24 cellular contexts compared by ENCODE assay signal in the genomic region with DNA sequence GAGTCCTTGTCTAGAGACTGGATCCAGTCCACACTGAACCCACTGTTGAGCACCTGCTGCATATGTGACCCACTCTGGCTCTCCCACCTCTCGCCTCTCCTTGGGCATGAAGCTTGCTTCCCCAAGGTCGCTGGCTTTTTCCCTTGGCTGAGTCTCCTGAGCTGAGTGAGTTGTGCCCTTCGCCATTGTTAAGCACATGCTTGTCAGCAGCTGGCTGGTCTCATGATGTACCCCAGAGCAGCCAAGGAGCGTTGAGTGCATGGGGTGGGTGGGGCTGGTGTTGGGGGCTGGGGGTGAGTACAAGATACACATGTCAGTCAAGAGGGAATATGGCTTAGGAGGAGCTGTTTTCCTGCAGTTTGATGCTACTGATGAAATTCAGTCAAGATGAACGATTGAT.
DNase-seq lines count a peak whose midpoint lies in the region; ATAC-seq and TF ChIP-seq lines count a peak whose summit lies in the region.
"Had no signal": no experiment of that assay in that cellular context is flagged by ENCODE, and none has a peak within 500 bp of the region (broad histone marks: within the 10 kb centered on the region; RNA-seq: fewer than 3 reads in every experiment).

No MANE protein-coding gene starts in this region.

- H3K4me1 Mint-ChIP-seq in CD8-positive, alpha-beta T cell (ENCODE audit: low read depth): peaks cover 7% of the 10 kb centered on the region
- peaks cover 9% of the 10 kb centered on the region for H3K4me1 Mint-ChIP-seq in stimulated activated memory B cell treated with anti-CD40 and anti-IgM and Interleukin-4, amounts not matched to agents 10 μg/mL and 1 μg/mL and 100 μg/mL, for 72 hours

- H2AK5ac ChIP-seq in mesenchymal stem cell (ENCODE audit: low read length, severe bottlenecking): no peak overlapping the region

- H3K27me3 ChIP-seq in CD8-positive, alpha-beta T cell (ENCODE audit: insufficient read depth, low read length): no peaks in the 10 kb centered on the region
- no peaks in the 10 kb centered on the region for H3K27me3 ChIP-seq in PC-3 (ENCODE audit: low read length)
- H3K27me3 ChIP-seq in heart left ventricle: no peaks in the 10 kb centered on the region
- no peaks in the 10 kb centered on the region for H3K27me3 ChIP-seq in liver (ENCODE audit: control insufficient read depth in 4 of 4, insufficient read depth in 4 of 4, low read length in 3 of 4)
- H3K27me3 ChIP-seq in mesenchymal stem cell (ENCODE audit: control insufficient read depth in 1 of 2, insufficient read depth in 1 of 2, low read length in 2 of 2): no peaks in the 10 kb centered on the region
- H3K27me3 ChIP-seq: BLaER1 treated with 17β-estradiol and CSF1 and Interleukin-3, amounts not matched to agents 10 nM and 100 nM had no signal

- TF ChIP-seq RAD21 in liver (IDR thresholded peaks at IDR 0.05): no peak

- peak overlapping the region; percentile 24 for H3K27ac Mint-ChIP-seq in CD8-positive, alpha-beta T cell
- H3K27ac Mint-ChIP-seq in stimulated activated memory B cell treated with anti-CD40 and anti-IgM and Interleukin-4, amounts not matched to agents 10 μg/mL and 1 μg/mL and 100 μg/mL, for 72 hours: no peak overlapping the region
- H3K27ac Mint-ChIP-seq: CD4-positive, alpha-beta memory T cell; IgD-negative memory B cell had no signal

- H3K18ac ChIP-seq in mesenchymal stem cell (ENCODE audit: low read depth in 1 of 2, low read length in 2 of 2): no peak overlapping the region

- H2BK120ac ChIP-seq in mesenchymal stem cell (ENCODE audit: low read depth, low read length): no peak overlapping the region

- no peaks in the 10 kb centered on the region for H3K9me3 ChIP-seq in CD8-positive, alpha-beta T cell (ENCODE audit: low read length)
- H3K9me3 ChIP-seq in PC-3 (ENCODE audit: low read length) (no peaks in the 10 kb centered on the region), heart left ventricle (no peaks in the 10 kb centered on the region), liver (ENCODE audit: control insufficient read depth in 4 of 4, low read length in 3 of 4) (no peaks in the 10 kb centered on the region), mesenchymal stem cell (ENCODE audit: control insufficient read depth, low read length) (no peaks in the 10 kb centered on the region)
- H3K9me3 ChIP-seq: A549, Caco-2 had no signal

- DNase-seq in CD8-positive, alpha-beta T cell: no peak
- no peak for DNase-seq in PC-3
- DNase-seq in heart left ventricle: peak in 4 of 5 donors; percentile 37 to 75 (median 56)
- no peak for DNase-seq in activated CD4-positive, alpha-beta T cell treated with anti-CD3 and anti-CD28 coated beads, Interleukin-2, amount 50 U/mL, for 4 hours
- no peak for DNase-seq in mesenchymal stem cell
- DNase-seq: AML-193; Caco-2; CD4-positive, alpha-beta memory T cell; GOT3; MM.1S; NCI-H2029; NCI-H226; NCI-H510A treated with DMSO at 0.1 percent for 48 hours; NCI-H748 treated with DMSO at 0.1 percent for 48 hours; PC-9; SHP77 had no signal

- no peak for TF ChIP-seq CTCF in CD8-positive, alpha-beta T cell (IDR thresholded peaks at IDR 0.05)
- TF ChIP-seq CTCF in PC-3 (conservative IDR thresholded peaks at IDR 0.05; ENCODE audit: low read depth, low read length) (no peak), heart left ventricle (IDR thresholded peaks at IDR 0.05) (no peak), liver (IDR thresholded peaks at IDR 0.05; ENCODE audit: low read depth, low read length, missing input control) (no peak)

- no peak for TF ChIP-seq POLR2A in heart left ventricle (IDR thresholded peaks at IDR 0.05)

- no peak overlapping the region for H3K9ac ChIP-seq in PC-3 (ENCODE audit: low read length)
- no peak overlapping the region for H3K9ac ChIP-seq in liver (ENCODE audit: low read depth in 1 of 2, low read length in 2 of 2)
- H3K9ac ChIP-seq in mesenchymal stem cell (ENCODE audit: low read length): no peak overlapping the region
- H3K9ac ChIP-seq: BLaER1 treated with 17β-estradiol and CSF1 and Interleukin-3, amounts not matched to agents 10 nM and 100 nM; KMS-11 had no signal

- no peak overlapping the region for H3K14ac ChIP-seq in mesenchymal stem cell (ENCODE audit: low read length in 2 of 2)

- BruUV-seq in PC-3 (replicated peaks; lab: Mats Ljungman, UMichigan): no TSS peak

- H2BK15ac ChIP-seq in mesenchymal stem cell (ENCODE audit: low read depth, poor library complexity, severe bottlenecking): no peak overlapping the region

- ATAC-seq in CD8-positive, alpha-beta T cell: no peak
- ATAC-seq in PC-3 (no peak), heart left ventricle (peak; percentile 70 to 92 (median 86)), GM21381 (IDR thresholded peaks at IDR 0.05; ENCODE audit: unreplicated experiment) (no peak)
- ATAC-seq in stimulated activated memory B cell treated with anti-CD40 and anti-IgM and Interleukin-4, amounts not matched to agents 10 μg/mL and 1 μg/mL and 100 μg/mL, for 72 hours: no peak
- ATAC-seq: HCT116 had no signal

- H3K36me3 ChIP-seq in CD8-positive, alpha-beta T cell (ENCODE audit: insufficient read depth, low read length): no peaks in the 10 kb centered on the region
- H3K36me3 ChIP-seq in PC-3 (ENCODE audit: low read depth, low read length) (no peaks in the 10 kb centered on the region), heart left ventricle (peaks cover 0 to 3% (median 0%) of the 10 kb centered on the region in 9 donors), liver (ENCODE audit: control insufficient read depth in 4 of 4, insufficient read depth in 3 of 4, low read depth in 1 of 4, low read length in 3 of 4) (no peaks in the 10 kb centered on the region), mesenchymal stem cell (ENCODE audit: control insufficient read depth in 1 of 2, insufficient read depth in 2 of 2, low read depth in 1 of 2, low read length in 2 of 2) (peaks cover 9 to 48% of the 10 kb centered on the region in 2 experiments)

- no peak overlapping the region for H2BK5ac ChIP-seq in mesenchymal stem cell (ENCODE audit: low read depth, low read length, poor library complexity, severe bottlenecking)

- intact Hi-C loops in CD8-positive, alpha-beta T cell (cut with DNase I, micrococcal nuclease): no loop called here
- intact Hi-C loops in PC-3 (cut with micrococcal nuclease): no loop called here
- intact Hi-C loops in heart left ventricle (cut with DNase I): no loop called here

- no peaks in the 10 kb centered on the region for H3F3A ChIP-seq in PC-3 (ENCODE audit: low read length, unreplicated experiment)

- H3K4me3 ChIP-seq in CD8-positive, alpha-beta T cell (ENCODE audit: low read depth, low read length): no peak overlapping the region
- H3K4me3 ChIP-seq in PC-3 (ENCODE audit: low read length): no peak overlapping the region
- no peak overlapping the region for H3K4me3 ChIP-seq in heart left ventricle
- H3K4me3 ChIP-seq in liver (ENCODE audit: low read depth in 1 of 3, low read length in 3 of 3): no peak overlapping the region
- H3K4me3 ChIP-seq in mesenchymal stem cell (ENCODE audit: insufficient read depth in 1 of 2, low read depth in 1 of 2, low read length in 2 of 2): no peak overlapping the region
- H3K4me3 ChIP-seq: A549; BLaER1 treated with 17β-estradiol and CSF1 and Interleukin-3, amounts not matched to agents 10 nM and 100 nM; PC-9 had no signal

- H3K27me3 Mint-ChIP-seq in CD8-positive, alpha-beta T cell (ENCODE audit: low read depth): no peaks in the 10 kb centered on the region
- H3K27me3 Mint-ChIP-seq in stimulated activated memory B cell treated with anti-CD40 and anti-IgM and Interleukin-4, amounts not matched to agents 10 μg/mL and 1 μg/mL and 100 μg/mL, for 72 hours: no peaks in the 10 kb centered on the region
- H3K27me3 Mint-ChIP-seq: CD4-positive, alpha-beta memory T cell; IgD-negative memory B cell had no signal

- no peak overlapping the region for H3K4ac ChIP-seq in mesenchymal stem cell (ENCODE audit: low read depth in 1 of 2, low read length in 2 of 2)

- peaks cover 36% of the 10 kb centered on the region for H3K36me3 Mint-ChIP-seq in CD8-positive, alpha-beta T cell
- H3K36me3 Mint-ChIP-seq in stimulated activated memory B cell treated with anti-CD40 and anti-IgM and Interleukin-4, amounts not matched to agents 10 μg/mL and 1 μg/mL and 100 μg/mL, for 72 hours: peaks cover 57% of the 10 kb centered on the region

- no peak overlapping the region for H4K91ac ChIP-seq in mesenchymal stem cell (ENCODE audit: low read length)

- no peaks in the 10 kb centered on the region for H3K9me3 Mint-ChIP-seq in CD8-positive, alpha-beta T cell
- H3K9me3 Mint-ChIP-seq in stimulated activated memory B cell treated with anti-CD40 and anti-IgM and Interleukin-4, amounts not matched to agents 10 μg/mL and 1 μg/mL and 100 μg/mL, for 72 hours: no peaks in the 10 kb centered on the region
- H3K9me3 Mint-ChIP-seq: CD4-positive, alpha-beta memory T cell; IgD-negative memory B cell had no signal

- H3K79me1 ChIP-seq in mesenchymal stem cell (replicated peaks; ENCODE audit: low read length, poor library complexity, severe bottlenecking): no peaks in the 10 kb centered on the region

- H2AFZ ChIP-seq in PC-3 (ENCODE audit: low read length) (no peak overlapping the region), mesenchymal stem cell (ENCODE audit: low read depth, low read length) (no peak overlapping the region)
- H2AFZ ChIP-seq: PC-9 had no signal

- peaks cover 4% of the 10 kb centered on the region for H3K4me1 ChIP-seq in CD8-positive, alpha-beta T cell (ENCODE audit: insufficient read depth, low read length)
- peaks cover 25% of the 10 kb centered on the region; the same call in 1 of the 2 replicates for H3K4me1 ChIP-seq in PC-3 (ENCODE audit: insufficient read depth, low read length)
- H3K4me1 ChIP-seq in heart left ventricle: peaks cover 0 to 33% (median 10%) of the 10 kb centered on the region in 12 donors
- H3K4me1 ChIP-seq in liver (ENCODE audit: control insufficient read depth in 4 of 4, insufficient read depth in 4 of 4, low read length in 3 of 4): peaks cover 0 to 3% (median 0%) of the 10 kb centered on the region in 4 donors
- H3K4me1 ChIP-seq in mesenchymal stem cell (ENCODE audit: control insufficient read depth, insufficient read depth, low read depth, low read length): peaks cover 4% of the 10 kb centered on the region
- H3K4me1 ChIP-seq: Caco-2 had no signal

- no peak overlapping the region for H3K4me2 ChIP-seq in PC-3 (ENCODE audit: low read length)
- H3K4me2 ChIP-seq in mesenchymal stem cell (ENCODE audit: low read length, poor library complexity, severe bottlenecking): no peak overlapping the region
- H3K4me2 ChIP-seq: KMS-11, PC-9 had no signal

- H3K4me3 Mint-ChIP-seq in CD8-positive, alpha-beta T cell: no peak overlapping the region
- H3K4me3 Mint-ChIP-seq in stimulated activated memory B cell treated with anti-CD40 and anti-IgM and Interleukin-4, amounts not matched to agents 10 μg/mL and 1 μg/mL and 100 μg/mL, for 72 hours: no peak overlapping the region
- H3K4me3 Mint-ChIP-seq: CD4-positive, alpha-beta memory T cell; IgD-negative memory B cell had no signal

- POLR2A ChIA-PET in CD8-positive, alpha-beta T cell (lab: Charles Lee): no interaction called here
- POLR2A ChIA-PET in PC-3 (lab: Charles Lee; ENCODE audit: unreplicated experiment): no interaction called here

- CTCF ChIA-PET in CD8-positive, alpha-beta T cell (lab: Charles Lee): no interaction called here
- CTCF ChIA-PET in PC-3 (lab: Charles Lee): no interaction called here

- no peaks in the 10 kb centered on the region for H4K20me1 ChIP-seq in PC-3 (ENCODE audit: low read length)

- H3K79me2 ChIP-seq in PC-3 (ENCODE audit: low read length): no peaks in the 10 kb centered on the region

- H3K23ac ChIP-seq in mesenchymal stem cell (ENCODE audit: low read length in 2 of 2): no peak overlapping the region

- H3K27ac ChIP-seq in CD8-positive, alpha-beta T cell (ENCODE audit: low read depth, low read length): no peak overlapping the region
- peak overlapping the region; percentile 40; the same call in 1 of the 2 replicates for H3K27ac ChIP-seq in PC-3 (ENCODE audit: low read length)
- H3K27ac ChIP-seq in heart left ventricle: peak overlapping the region in 11 of 12 donors; percentile 11 to 75 (median 61)
- peak overlapping the region; percentile 47 to 61 for H3K27ac ChIP-seq in liver (ENCODE audit: low read depth in 1 of 2, low read length in 2 of 2)
- no peak overlapping the region for H3K27ac ChIP-seq in mesenchymal stem cell (ENCODE audit: low read length, poor library complexity, severe bottlenecking)
- H3K27ac ChIP-seq: A549; BLaER1 treated with 17β-estradiol and CSF1 and Interleukin-3, amounts not matched to agents 10 nM and 100 nM; KMS-11; PC-9 had no signal

- no peaks in the 10 kb centered on the region for H3K9me2 ChIP-seq in PC-3 (replicated peaks; ENCODE audit: low read length)

- H2BK12ac ChIP-seq in mesenchymal stem cell (ENCODE audit: low read length in 2 of 2): no peak overlapping the region

- no peak overlapping the region for H4K8ac ChIP-seq in mesenchymal stem cell (ENCODE audit: low read length)

- WGBS in heart left ventricle, 4 donors: 52 to 74% (median 63%) methylated on average over 5 of the region's 5 CpGs
- WGBS in liver: 82% methylated on average over 5 of the region's 5 CpGs
- WGBS in mesenchymal stem cell: 94% methylated on average over 5 of the region's 5 CpGs

Comparison
In these comparisons a context has a peak if more than half of its experiments do, and no peak if none do; other contexts are left out.
1. ATAC-seq: peak in heart left ventricle (4 of 4); none in CD8-positive, alpha-beta T cell (single experiment), PC-3 (single experiment), GM21381 (single experiment) and stimulated activated memory B cell treated with anti-CD40 and anti-IgM and Interleukin-4, amounts not matched to agents 10 μg/mL and 1 μg/mL and 100 μg/mL, for 72 hours (single experiment).
2. DNase-seq: peak in heart left ventricle (4 of 5); none in CD8-positive, alpha-beta T cell (0 of 7), PC-3 (single experiment), activated CD4-positive, alpha-beta T cell treated with anti-CD3 and anti-CD28 coated beads, Interleukin-2, amount 50 U/mL, for 4 hours (0 of 2) and mesenchymal stem cell (single experiment).
3. H3K27ac ChIP-seq: peak in PC-3 (single experiment), heart left ventricle (11 of 12) and liver (2 of 2); none in CD8-positive, alpha-beta T cell (single experiment) and mesenchymal stem cell (single experiment).